Comparison of ENCODE assay signal across 17 cellular contexts in the genomic region with DNA sequence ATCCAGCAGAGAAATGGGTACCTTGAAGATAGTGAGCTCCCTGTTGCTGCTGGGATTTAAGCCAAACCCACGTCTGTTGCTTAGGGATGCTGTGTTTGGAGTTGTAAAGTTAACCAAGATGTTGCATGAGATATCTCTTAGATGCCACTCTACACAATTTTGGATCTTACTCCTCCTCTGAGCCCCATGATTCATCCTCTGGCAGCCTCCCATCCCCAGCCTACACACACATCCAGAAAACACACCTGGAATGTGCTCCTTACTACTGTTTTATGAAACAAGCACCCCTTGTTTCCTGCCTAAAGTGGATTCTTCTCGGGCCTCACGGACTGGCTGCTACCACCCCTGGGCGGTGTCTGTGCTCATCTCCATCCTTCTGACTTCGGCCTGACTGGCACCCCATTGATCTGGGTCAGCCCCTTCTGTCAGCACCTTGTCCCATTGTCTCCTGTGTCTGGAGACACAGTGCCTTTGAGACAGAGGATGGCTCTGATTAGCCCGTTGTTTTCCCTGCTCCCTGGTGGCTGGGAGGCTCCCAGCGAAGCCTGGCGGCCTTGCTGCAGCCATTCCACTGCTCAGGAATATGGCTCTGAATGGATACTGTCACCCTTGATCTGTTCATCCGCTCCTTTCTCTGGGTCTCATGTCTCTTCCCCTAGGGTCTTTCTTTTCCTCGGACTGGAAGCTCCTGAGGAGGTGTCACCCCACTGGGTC. TPM values are rescaled to one million over a fixed set of nuclear protein-coding genes. Genes with fewer than 3 reads are reported as not detected.
DNase-seq lines count a peak whose midpoint lies in the region; ATAC-seq and TF ChIP-seq lines count a peak whose summit lies in the region.
"Had no signal": no experiment of that assay in that cellular context is flagged by ENCODE, and none has a peak within 500 bp of the region (broad histone marks: within the 10 kb centered on the region; RNA-seq: fewer than 3 reads in every experiment).

No MANE protein-coding gene starts in this region.

- BruUV-seq in PC-3 (replicated peaks; lab: Mats Ljungman, UMichigan) = no TSS peak

- no peak overlapping the region for H3K4me3 ChIP-seq in PC-3 (ENCODE audit: low read length)
- H3K4me3 ChIP-seq in neural progenitor cell = no peak overlapping the region
- H3K4me3 ChIP-seq in naive thymus-derived CD4-positive, alpha-beta T cell (ENCODE audit: low read length) = no peak overlapping the region
- H3K4me3 ChIP-seq: GM23338 had no signal

- H3K27me3 ChIP-seq in PC-3 (ENCODE audit: low read length) = no peaks in the 10 kb centered on the region
- H3K27me3 ChIP-seq in neural progenitor cell = no peaks in the 10 kb centered on the region
- H3K27me3 ChIP-seq in naive thymus-derived CD4-positive, alpha-beta T cell (ENCODE audit: control insufficient read depth in 2 of 2, insufficient read depth in 2 of 2, low read length in 2 of 2) = no peaks in the 10 kb centered on the region

- intact Hi-C loops in PC-3 (cut with micrococcal nuclease) = no loop called here
- intact Hi-C loops in naive thymus-derived CD4-positive, alpha-beta T cell (cut with micrococcal nuclease) = no loop called here

- no peak overlapping the region for H3K27ac Mint-ChIP-seq in neural progenitor cell
- H3K27ac Mint-ChIP-seq in naive thymus-derived CD4-positive, alpha-beta T cell = peak overlapping the region in 1 of 9 donors; percentile 20
- H3K27ac Mint-ChIP-seq: activated naive CD8-positive, alpha-beta T cell; B cell; GM23338 had no signal

- H3F3A ChIP-seq in PC-3 (ENCODE audit: low read length, unreplicated experiment) (no peaks in the 10 kb centered on the region), neural progenitor cell (ENCODE audit: low read depth) (peaks cover 26% of the 10 kb centered on the region)

- H3K4me1 ChIP-seq in PC-3 (ENCODE audit: insufficient read depth, low read length) (peaks cover 8% of the 10 kb centered on the region; the same call in 1 of the 2 replicates), neural progenitor cell (peaks cover 24% of the 10 kb centered on the region)
- no peaks in the 10 kb centered on the region for H3K4me1 ChIP-seq in naive thymus-derived CD4-positive, alpha-beta T cell (ENCODE audit: control insufficient read depth in 2 of 2, insufficient read depth in 2 of 2, low read length in 2 of 2)

- H3K79me2 ChIP-seq in PC-3 (ENCODE audit: low read length) (no peaks in the 10 kb centered on the region), neural progenitor cell (ENCODE audit: low read depth) (no peaks in the 10 kb centered on the region)

- no peaks in the 10 kb centered on the region for H4K20me1 ChIP-seq in PC-3 (ENCODE audit: low read length)
- H4K20me1 ChIP-seq in neural progenitor cell (ENCODE audit: low read depth) = no peaks in the 10 kb centered on the region

- H3K36me3 Mint-ChIP-seq in neural progenitor cell = peaks cover 20% of the 10 kb centered on the region
- peaks cover 2 to 25% (median 20%) of the 10 kb centered on the region in 5 donors for H3K36me3 Mint-ChIP-seq in naive thymus-derived CD4-positive, alpha-beta T cell

- H3K27ac ChIP-seq in PC-3 (ENCODE audit: low read length) (no peak overlapping the region), neural progenitor cell (no peak overlapping the region)
- H3K27ac ChIP-seq in naive thymus-derived CD4-positive, alpha-beta T cell (ENCODE audit: low read depth, low read length) = no peak overlapping the region

- H3K36me3 ChIP-seq in PC-3 (ENCODE audit: low read depth, low read length) (no peaks in the 10 kb centered on the region), neural progenitor cell (no peaks in the 10 kb centered on the region)
- no peaks in the 10 kb centered on the region for H3K36me3 ChIP-seq in naive thymus-derived CD4-positive, alpha-beta T cell (ENCODE audit: control insufficient read depth in 2 of 3, insufficient read depth in 3 of 3, low read length in 3 of 3)

- no peak overlapping the region for H3K4me3 Mint-ChIP-seq in neural progenitor cell
- H3K4me3 Mint-ChIP-seq in naive thymus-derived CD4-positive, alpha-beta T cell = no peak overlapping the region
- H3K4me3 Mint-ChIP-seq: activated naive CD8-positive, alpha-beta T cell; B cell; GM23338 had no signal

- H3K27me3 Mint-ChIP-seq in neural progenitor cell (ENCODE audit: insufficient read depth, low read depth) = peaks cover 19% of the 10 kb centered on the region
- peaks cover 4 to 23% (median 8%) of the 10 kb centered on the region in 5 donors for H3K27me3 Mint-ChIP-seq in naive thymus-derived CD4-positive, alpha-beta T cell

- POLR2A ChIA-PET in PC-3 (lab: Charles Lee; ENCODE audit: unreplicated experiment) = no interaction called here
- POLR2A ChIA-PET in naive thymus-derived CD4-positive, alpha-beta T cell (lab: Charles Lee) = no interaction called here

- peaks cover 28% of the 10 kb centered on the region for H3K9me3 Mint-ChIP-seq in neural progenitor cell
- peaks cover 12 to 47% (median 24%) of the 10 kb centered on the region in 11 donors for H3K9me3 Mint-ChIP-seq in naive thymus-derived CD4-positive, alpha-beta T cell

- TF ChIP-seq CTCF in PC-3 (conservative IDR thresholded peaks at IDR 0.05; ENCODE audit: low read depth, low read length) (no peak), neural progenitor cell (IDR thresholded peaks at IDR 0.05) (no peak)

- no peak overlapping the region for H3K4me2 ChIP-seq in PC-3 (ENCODE audit: low read length)
- H3K4me2 ChIP-seq in neural progenitor cell = no peak overlapping the region
- H3K4me2 ChIP-seq: GM23338 had no signal

- H3K4me1 Mint-ChIP-seq in neural progenitor cell = peaks cover 41% of the 10 kb centered on the region
- H3K4me1 Mint-ChIP-seq in naive thymus-derived CD4-positive, alpha-beta T cell = peaks cover 0 to 28% (median 15%) of the 10 kb centered on the region in 7 donors

- ATAC-seq in PC-3 = peak; percentile 27; the same call in 1 of the 2 replicates
- ATAC-seq in esophagus mucosa = peak; percentile 39
- ATAC-seq in HG02870 (IDR thresholded peaks at IDR 0.05; ENCODE audit: unreplicated experiment) = no peak
- ATAC-seq in naive thymus-derived CD4-positive, alpha-beta T cell = no peak
- ATAC-seq: GM23338 had no signal

- H2AFZ ChIP-seq in PC-3 (ENCODE audit: low read length) (no peak overlapping the region), neural progenitor cell (replicated peaks) (no peak overlapping the region)
- H2AFZ ChIP-seq: GM23338 had no signal

- H3K9ac ChIP-seq in PC-3 (ENCODE audit: low read length) = no peak overlapping the region
- H3K9ac ChIP-seq in neural progenitor cell = no peak overlapping the region

- DNase-seq in GM03348 (ENCODE audit: low spot score) (peak; percentile 31), PC-3 (peak; percentile 60), neural progenitor cell (ENCODE audit: low spot score) (peak; percentile 24), mesenteric fat pad (ENCODE audit: low spot score) (no peak)
- DNase-seq in stimulated activated naive CD4-positive, alpha-beta T cell (lab: John Stamatoyannopoulos, UW) = no peak
- DNase-seq in naive thymus-derived CD4-positive, alpha-beta T cell = no peak
- DNase-seq: activated CD4-positive, alpha-beta T cell treated with anti-CD3 and anti-CD28 coated beads, Interleukin-2, amount 50 U/mL, for 1 hour; activated T-cell treated with anti-CD3 and anti-CD28 coated beads, Interleukin-2, amount 50 U/mL, for 1 hour; effector memory CD4-positive, alpha-beta T cell; NCI-H187 treated with DMSO at 0.1 percent for 48 hours; retina; substantia nigra had no signal

- CTCF ChIA-PET in PC-3 (lab: Charles Lee) = interaction anchor here (0.6 kb wide), 1 partner anchor 31 kb away, joined by 6 read pairs; no protein-coding TSS in a partner anchor
- CTCF ChIA-PET in naive thymus-derived CD4-positive, alpha-beta T cell (lab: Charles Lee) = no interaction called here

- H3K9me3 ChIP-seq in PC-3 (ENCODE audit: low read length) (no peaks in the 10 kb centered on the region; the same call in 1 of the 2 replicates), neural progenitor cell (ENCODE audit: low read depth) (no peaks in the 10 kb centered on the region)
- H3K9me3 ChIP-seq in naive thymus-derived CD4-positive, alpha-beta T cell (ENCODE audit: control insufficient read depth in 2 of 3, low read length in 3 of 3) = peaks cover 0 to 12% (median 0%) of the 10 kb centered on the region in 3 experiments

- H3K9me2 ChIP-seq in PC-3 (replicated peaks; ENCODE audit: low read length) = no peaks in the 10 kb centered on the region

RNA-seq across cellular contexts. Expression of gene TSPAN9, which starts 24.3 kb away (rescaled TPM):
- total RNA-seq in PC-3 (2014; rRNA removed) = 5.1 and 6.2 TPM in 2 replicates
- total RNA-seq in esophagus mucosa = 15.9 TPM
- 7.8 and 26.2 TPM in 2 replicates for total RNA-seq in neural progenitor cell (ENCODE audit: low replicate concordance)
- 36.9 TPM for total RNA-seq in mesenteric fat pad
- 1 to 10 TPM in 4 of 5 experiments, not detected in 1; 1.0 to 1.8 (median 1.3) TPM for total RNA-seq in naive thymus-derived CD4-positive, alpha-beta T cell
- under 1 TPM; 0.20 to 0.41 TPM for polyA plus RNA-seq in naive thymus-derived CD4-positive, alpha-beta T cell

Comparison
In these comparisons a context has a peak if more than half of its experiments do, and no peak if none do; other contexts are left out.
1. DNase-seq: peak in GM03348 (single experiment), PC-3 (single experiment) and neural progenitor cell (single experiment); none in mesenteric fat pad (single experiment), stimulated activated naive CD4-positive, alpha-beta T cell (0 of 6) and naive thymus-derived CD4-positive, alpha-beta T cell (0 of 9).
2. ATAC-seq: peak in PC-3 (single experiment) and esophagus mucosa (single experiment); none in HG02870 (single experiment) and naive thymus-derived CD4-positive, alpha-beta T cell (single experiment).